ENCODE assay signal across 21 cellular contexts in the genomic region with DNA sequence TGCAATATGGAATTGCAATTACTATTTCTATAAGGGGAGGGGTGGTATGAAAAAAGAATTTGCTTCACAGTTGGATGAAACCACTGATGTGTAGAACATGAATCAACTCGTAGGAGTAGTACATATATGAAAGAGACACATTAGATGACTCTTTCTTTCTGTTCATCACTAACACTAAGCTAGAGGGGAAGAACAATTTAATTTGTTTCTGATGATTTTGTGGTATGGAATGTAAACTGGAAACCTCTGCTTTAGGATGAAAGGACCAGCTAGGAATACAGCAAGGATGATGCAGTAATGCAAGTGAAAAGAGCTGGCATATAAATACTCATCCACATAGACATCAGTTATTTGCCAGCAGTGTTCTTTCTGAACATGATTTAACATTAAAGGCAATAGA.
A peak's percentile ranks its signal among the peaks of the same experiment; 100 is the strongest.
DNase-seq lines count a peak whose midpoint lies in the region; TF ChIP-seq lines count a peak whose summit lies in the region.
"Had no signal": no experiment of that assay in that cellular context is flagged by ENCODE, and none has a peak within 500 bp of the region (broad histone marks: within the 10 kb centered on the region; RNA-seq: fewer than 3 reads in every experiment).

No MANE protein-coding gene starts in this region.

- H2BK5ac ChIP-seq in mesenchymal stem cell (ENCODE audit: low read depth, low read length, poor library complexity, severe bottlenecking) = no peak overlapping the region

- H3K4ac ChIP-seq in mesenchymal stem cell (ENCODE audit: low read depth in 1 of 2, low read length in 2 of 2) = no peak overlapping the region

- DNase-seq in EH (ENCODE audit: low read depth) (peak; percentile 74), NCI-H226 (peak; percentile 60), chondrocyte (ENCODE audit: low spot score) (no peak), mesenchymal stem cell (peak; percentile 53), NOMO-1 treated with DMSO at 0.1 percent for 48 hours (lab: John Stamatoyannopoulos, UW; ENCODE audit: unreplicated experiment) (no peak), endodermal cell (no peak)
- no peak for DNase-seq in activated CD4-positive, alpha-beta T cell treated with anti-CD3 and anti-CD28 coated beads, Interleukin-2, amount 10 ng/mL, durations not matched to agents 24 days and 14 days
- DNase-seq: activated CD4-positive, alpha-beta T cell treated with anti-CD3 and anti-CD28 coated beads, Interleukin-2, amount 10 ng/mL, durations not matched to agents 7 days and 5 days; activated naive CD8-positive, alpha-beta T cell treated with anti-CD3 and anti-CD28 coated beads, Interleukin-2, amount 50 U/mL, for 24 hours; CD8-positive, alpha-beta T cell; H9; NCI-H1092 treated with DMSO at 0.1 percent for 48 hours; NCI-H2107; NCI-H524 treated with DMSO at 0.1 percent for 48 hours; psoas muscle; SHP77 treated with DMSO at 0.1 percent for 48 hours; stimulated activated CD4-positive, alpha-beta T cell treated with anti-CD3 and anti-CD28 coated beads, Interleukin-2, amount 100 ng/mL, for 24 hours; stimulated activated naive CD4-positive, alpha-beta T cell had no signal

- no peak overlapping the region for H2AFZ ChIP-seq in mesenchymal stem cell (ENCODE audit: low read depth, low read length)
- H2AFZ ChIP-seq: neural progenitor cell had no signal

- H3K4me1 ChIP-seq in mesenchymal stem cell (ENCODE audit: control insufficient read depth, insufficient read depth, low read depth, low read length) (peaks cover 1% of the 10 kb centered on the region), endodermal cell (ENCODE audit: control insufficient read depth, insufficient read depth, low read length) (no peaks in the 10 kb centered on the region)
- H3K4me1 ChIP-seq: esophagus muscularis mucosa, psoas muscle had no signal

- H3K9ac ChIP-seq in mesenchymal stem cell (ENCODE audit: low read length) (no peak overlapping the region), endodermal cell (ENCODE audit: extremely low read depth, low read length, poor library complexity, severe bottlenecking) (no peak overlapping the region)
- H3K9ac ChIP-seq: KMS-11, neural progenitor cell had no signal

- H3K18ac ChIP-seq in mesenchymal stem cell (ENCODE audit: low read depth in 1 of 2, low read length in 2 of 2) = no peak overlapping the region

- H3K4me3 ChIP-seq in mesenchymal stem cell (ENCODE audit: insufficient read depth in 1 of 2, low read depth in 1 of 2, low read length in 2 of 2) = no peak overlapping the region
- no peak overlapping the region for H3K4me3 ChIP-seq in endodermal cell (ENCODE audit: low read length)
- H3K4me3 ChIP-seq: esophagus muscularis mucosa, neural progenitor cell, psoas muscle had no signal

- H3K36me3 ChIP-seq in mesenchymal stem cell (ENCODE audit: control insufficient read depth in 1 of 2, insufficient read depth in 2 of 2, low read depth in 1 of 2, low read length in 2 of 2) = peaks cover 3 to 74% of the 10 kb centered on the region in 2 experiments
- H3K36me3 ChIP-seq in endodermal cell (ENCODE audit: control insufficient read depth, insufficient read depth, low read length) = no peaks in the 10 kb centered on the region
- H3K36me3 ChIP-seq: esophagus muscularis mucosa, neural progenitor cell had no signal

- H3K9me3 Mint-ChIP-seq in chondrocyte (ENCODE audit: low read depth) (no peaks in the 10 kb centered on the region), endodermal cell (no peaks in the 10 kb centered on the region)
- H3K9me3 Mint-ChIP-seq in activated CD4-positive, alpha-beta T cell treated with anti-CD3 and anti-CD28 coated beads, Interleukin-2, amount 10 ng/mL, durations not matched to agents 24 days and 14 days = no peaks in the 10 kb centered on the region
- H3K9me3 Mint-ChIP-seq: activated CD4-positive, alpha-beta T cell treated with anti-CD3 and anti-CD28 coated beads, Interleukin-2, amount 10 ng/mL, durations not matched to agents 7 days and 5 days; activated naive CD8-positive, alpha-beta T cell treated with anti-CD3 and anti-CD28 coated beads, Interleukin-2, amount 50 U/mL, for 24 hours; CD8-positive, alpha-beta T cell; H9; neural progenitor cell had no signal

- no peak for TF ChIP-seq CTCF in chondrocyte (IDR thresholded peaks at IDR 0.05)
- TF ChIP-seq CTCF in endodermal cell (conservative IDR thresholded peaks at IDR 0.05) = no peak

- no peak overlapping the region for H3K23ac ChIP-seq in mesenchymal stem cell (ENCODE audit: low read length in 2 of 2)

- H2BK120ac ChIP-seq in mesenchymal stem cell (ENCODE audit: low read depth, low read length) = no peak overlapping the region

- no peak overlapping the region for H4K91ac ChIP-seq in mesenchymal stem cell (ENCODE audit: low read length)

- H2BK12ac ChIP-seq in mesenchymal stem cell (ENCODE audit: low read length in 2 of 2) = no peak overlapping the region

- H3K4me1 Mint-ChIP-seq in chondrocyte (ENCODE audit: low read depth) (peaks cover 64% of the 10 kb centered on the region), endodermal cell (peaks cover 17% of the 10 kb centered on the region)
- no peaks in the 10 kb centered on the region for H3K4me1 Mint-ChIP-seq in activated CD4-positive, alpha-beta T cell treated with anti-CD3 and anti-CD28 coated beads, Interleukin-2, amount 10 ng/mL, durations not matched to agents 24 days and 14 days
- H3K4me1 Mint-ChIP-seq: activated CD4-positive, alpha-beta T cell treated with anti-CD3 and anti-CD28 coated beads, Interleukin-2, amount 10 ng/mL, durations not matched to agents 7 days and 5 days; activated naive CD8-positive, alpha-beta T cell treated with anti-CD3 and anti-CD28 coated beads, Interleukin-2, amount 50 U/mL, for 24 hours had no signal

- no peak overlapping the region for H3K4me2 ChIP-seq in mesenchymal stem cell (ENCODE audit: low read length, poor library complexity, severe bottlenecking)
- H3K4me2 ChIP-seq: KMS-11, neural progenitor cell had no signal

- H2BK15ac ChIP-seq in mesenchymal stem cell (ENCODE audit: low read depth, poor library complexity, severe bottlenecking) = no peak overlapping the region

- H3K27ac ChIP-seq in mesenchymal stem cell (ENCODE audit: low read length, poor library complexity, severe bottlenecking) (no peak overlapping the region), endodermal cell (ENCODE audit: low read depth, low read length) (no peak overlapping the region)
- H3K27ac ChIP-seq: esophagus muscularis mucosa, KMS-11, neural progenitor cell, psoas muscle had no signal

- H3K27me3 ChIP-seq in mesenchymal stem cell (ENCODE audit: control insufficient read depth in 1 of 2, insufficient read depth in 1 of 2, low read length in 2 of 2) (no peaks in the 10 kb centered on the region), endodermal cell (ENCODE audit: control insufficient read depth, insufficient read depth, low read length, poor library complexity, severe bottlenecking) (peaks cover 28% of the 10 kb centered on the region)
- H3K27me3 ChIP-seq: esophagus muscularis mucosa had no signal

- no peak overlapping the region for H3K14ac ChIP-seq in mesenchymal stem cell (ENCODE audit: low read length in 2 of 2)

- H3K4me3 Mint-ChIP-seq in chondrocyte (ENCODE audit: unreplicated experiment) (no peak overlapping the region), endodermal cell (no peak overlapping the region)
- no peak overlapping the region for H3K4me3 Mint-ChIP-seq in activated CD4-positive, alpha-beta T cell treated with anti-CD3 and anti-CD28 coated beads, Interleukin-2, amount 10 ng/mL, durations not matched to agents 24 days and 14 days
- H3K4me3 Mint-ChIP-seq: activated CD4-positive, alpha-beta T cell treated with anti-CD3 and anti-CD28 coated beads, Interleukin-2, amount 10 ng/mL, durations not matched to agents 7 days and 5 days; activated naive CD8-positive, alpha-beta T cell treated with anti-CD3 and anti-CD28 coated beads, Interleukin-2, amount 50 U/mL, for 24 hours; CD8-positive, alpha-beta T cell; H9; neural progenitor cell had no signal

- no peaks in the 10 kb centered on the region for H3K79me1 ChIP-seq in mesenchymal stem cell (replicated peaks; ENCODE audit: low read length, poor library complexity, severe bottlenecking)

- H3K36me3 Mint-ChIP-seq in chondrocyte (ENCODE audit: low read depth) = peaks cover 36% of the 10 kb centered on the region
- no peaks in the 10 kb centered on the region for H3K36me3 Mint-ChIP-seq in activated CD4-positive, alpha-beta T cell treated with anti-CD3 and anti-CD28 coated beads, Interleukin-2, amount 10 ng/mL, durations not matched to agents 24 days and 14 days (ENCODE audit: low read depth)
- H3K36me3 Mint-ChIP-seq in endodermal cell (ENCODE audit: low read depth) = no peaks in the 10 kb centered on the region
- H3K36me3 Mint-ChIP-seq: CD8-positive, alpha-beta T cell had no signal

- H3K27me3 Mint-ChIP-seq in chondrocyte (ENCODE audit: low read depth) (no peaks in the 10 kb centered on the region), endodermal cell (ENCODE audit: insufficient read depth) (peaks cover 83% of the 10 kb centered on the region)
- no peaks in the 10 kb centered on the region for H3K27me3 Mint-ChIP-seq in activated CD4-positive, alpha-beta T cell treated with anti-CD3 and anti-CD28 coated beads, Interleukin-2, amount 10 ng/mL, durations not matched to agents 24 days and 14 days
- H3K27me3 Mint-ChIP-seq: activated CD4-positive, alpha-beta T cell treated with anti-CD3 and anti-CD28 coated beads, Interleukin-2, amount 10 ng/mL, durations not matched to agents 7 days and 5 days; activated naive CD8-positive, alpha-beta T cell treated with anti-CD3 and anti-CD28 coated beads, Interleukin-2, amount 50 U/mL, for 24 hours had no signal

- intact Hi-C loops in activated CD4-positive, alpha-beta T cell treated with anti-CD3 and anti-CD28 coated beads, Interleukin-2, amount 10 ng/mL, durations not matched to agents 24 days and 14 days (cut with micrococcal nuclease) = no loop called here

- H3K27ac Mint-ChIP-seq in chondrocyte (ENCODE audit: unreplicated experiment) (peak overlapping the region; percentile 11), endodermal cell (no peak overlapping the region)
- no peak overlapping the region for H3K27ac Mint-ChIP-seq in activated CD4-positive, alpha-beta T cell treated with anti-CD3 and anti-CD28 coated beads, Interleukin-2, amount 10 ng/mL, durations not matched to agents 24 days and 14 days
- H3K27ac Mint-ChIP-seq: activated CD4-positive, alpha-beta T cell treated with anti-CD3 and anti-CD28 coated beads, Interleukin-2, amount 10 ng/mL, durations not matched to agents 7 days and 5 days; activated naive CD8-positive, alpha-beta T cell treated with anti-CD3 and anti-CD28 coated beads, Interleukin-2, amount 50 U/mL, for 24 hours; CD8-positive, alpha-beta T cell; H9; neural progenitor cell had no signal

- H3K9me3 ChIP-seq in mesenchymal stem cell (ENCODE audit: control insufficient read depth, low read length) (no peaks in the 10 kb centered on the region), endodermal cell (ENCODE audit: control insufficient read depth, low read length) (no peaks in the 10 kb centered on the region)
- H3K9me3 ChIP-seq: esophagus muscularis mucosa, psoas muscle had no signal

- no CpG with 5 or more reads among the region's 1 CpG for WGBS in mesenchymal stem cell
- WGBS in endodermal cell (ENCODE audit: insufficient coverage in 1 of 2, insufficient read length in 1 of 2), 2 experiments = 89% methylated on average over 1 of the region's 1 CpG

- H2AK5ac ChIP-seq in mesenchymal stem cell (ENCODE audit: low read length, severe bottlenecking) = no peak overlapping the region

- no peak overlapping the region for H4K8ac ChIP-seq in mesenchymal stem cell (ENCODE audit: low read length)

Comparison
In these comparisons a context has a peak if more than half of its experiments do, and no peak if none do; other contexts are left out.
1. DNase-seq: peak in EH (single experiment), NCI-H226 (single experiment) and mesenchymal stem cell (single experiment); none in chondrocyte (single experiment), NOMO-1 treated with DMSO at 0.1 percent for 48 hours (single experiment), activated CD4-positive, alpha-beta T cell treated with anti-CD3 and anti-CD28 coated beads, Interleukin-2, amount 10 ng/mL, durations not matched to agents 24 days and 14 days (single experiment) and endodermal cell (single experiment).